Comparison of ENCODE assay signal across 11 cellular contexts in genomic region chr9:122144836-122145235, GRCh38. TPM values are rescaled to one million over a fixed set of nuclear protein-coding genes. Genes with fewer than 3 reads are reported as not detected.
DNase-seq lines count a peak whose midpoint lies in the region; ATAC-seq, FAIRE-seq and TF ChIP-seq lines count a peak whose summit lies in the region.
"Had no signal": no experiment of that assay in that cellular context is flagged by ENCODE, and none has a peak within 500 bp of the region (broad histone marks: within the 10 kb centered on the region; RNA-seq: fewer than 3 reads in every experiment).

No MANE protein-coding gene starts in this region.

- ATAC-seq in HepG2: peak; percentile 71
- no peak for ATAC-seq in HG02885 (IDR thresholded peaks at IDR 0.05; ENCODE audit: poor library complexity, unreplicated experiment)
- ATAC-seq: activated T-cell treated with anti-CD3 and anti-CD28 coated beads, Interleukin-2, amount 50 U/mL, for 4 hours had no signal

- TF ChIP-seq CTCF in KMS-11 (conservative IDR thresholded peaks at IDR 0.05; ENCODE audit: low read depth, low read length) (peak; percentile 49), brain microvascular endothelial cell (IDR thresholded peaks at IDR 0.05; ENCODE audit: low read depth, low read length, missing control alignments) (peak; percentile 70), HepG2 (CRISPR knock-in tag; IDR thresholded peaks at IDR 0.05) (peak; percentile 59)

- in situ Hi-C loops in G401 (cut with HindIII; ENCODE audit: low sequenced_read_pairs) (no loop called here), brain microvascular endothelial cell (cut with HindIII; ENCODE audit: low pct_ligation_motif_present, low sequenced_read_pairs) (no loop called here), HepG2 (cut with HindIII; ENCODE audit: extremely low pct_ligation_motif_present, low pct_unique_long_range_greater_than_20kb) (loop anchor here (5.0 kb wide), 1 partner anchor 57 kb away; no protein-coding TSS in a partner anchor), HAP-1 (cut with MboI; ENCODE audit: low sequenced_read_pairs) (no loop called here)

- peaks cover 7% of the 10 kb centered on the region; the same call in 1 of the 2 replicates for H3K79me2 ChIP-seq in KMS-11 (ENCODE audit: insufficient read depth, low read depth)
- H3K79me2 ChIP-seq in HepG2 (ENCODE audit: insufficient read depth, low read length): peaks cover 3% of the 10 kb centered on the region

- 94% methylated on average over 3 of the region's 3 CpGs for WGBS in HepG2 (ENCODE audit: low lambda C conversion rate)

- H3K9ac ChIP-seq in KMS-11: no peak overlapping the region
- H3K9ac ChIP-seq in HepG2 (ENCODE audit: insufficient read depth, low read depth, low read length): no peak overlapping the region

- CTCF ChIA-PET in HepG2 (lab: Yijun Ruan, JAX; ENCODE audit: low intra/inter-chr PET ratio, low total read pairs): interaction anchor here (1.2 kb wide), 1 partner anchor 19 kb away, joined by 5 read pairs; no protein-coding TSS in a partner anchor

- peak; percentile 35 for DNase-seq in G401 (ENCODE audit: low spot score)
- peak; percentile 12 for DNase-seq in brain microvascular endothelial cell
- peak; percentile 20 for DNase-seq in HepG2 (ENCODE audit: low spot score)
- no peak for DNase-seq in NCI-H748 treated with DMSO at 0.1 percent for 48 hours (lab: John Stamatoyannopoulos, UW)
- no peak for DNase-seq in HAP-1 (ENCODE audit: low spot score in 2 of 2)
- DNase-seq in GOT3 (lab: John Stamatoyannopoulos, UW): no peak
- DNase-seq: activated T-cell treated with anti-CD3 and anti-CD28 coated beads, Interleukin-2, amount 50 U/mL, for 4 hours; left cardiac atrium; T-helper 1 cell had no signal

- H2AFZ ChIP-seq in KMS-11 (ENCODE audit: low read depth) (no peak overlapping the region), HepG2 (ENCODE audit: low read length) (no peak overlapping the region)

- no peak for TF ChIP-seq POLR2A in HepG2 (IDR thresholded peaks at IDR 0.05; ENCODE audit: insufficient read depth in 1 of 2, low read depth in 2 of 2, low read length in 2 of 2)

- FAIRE-seq in HepG2 (lab: Jason Lieb, UNC): peak; percentile 18

- H3K9me3 ChIP-seq in HepG2 (ENCODE audit: low read length) (no peaks in the 10 kb centered on the region), HAP-1 (no peaks in the 10 kb centered on the region)

- H3K27me3 ChIP-seq in KMS-11 (ENCODE audit: insufficient read depth, low read depth) (no peaks in the 10 kb centered on the region), brain microvascular endothelial cell (replicated peaks) (no peaks in the 10 kb centered on the region), HepG2 (ENCODE audit: control insufficient read depth in 1 of 2, insufficient read depth in 2 of 2, low read length in 2 of 2) (no peaks in the 10 kb centered on the region), HAP-1 (ENCODE audit: low read depth) (no peaks in the 10 kb centered on the region)

- no peak overlapping the region for H3K4me2 ChIP-seq in KMS-11
- no peak overlapping the region for H3K4me2 ChIP-seq in HepG2 (ENCODE audit: low read depth, low read length)

- no peak overlapping the region for H3K27ac ChIP-seq in KMS-11
- no peak overlapping the region for H3K27ac ChIP-seq in brain microvascular endothelial cell
- no peak overlapping the region for H3K27ac ChIP-seq in HepG2 (ENCODE audit: extremely low read length, insufficient read depth, low read length)

- H3K4me1 ChIP-seq in KMS-11 (ENCODE audit: low read depth, poor library complexity, severe bottlenecking) (peaks cover 38% of the 10 kb centered on the region), HepG2 (ENCODE audit: insufficient read depth, low read length) (peaks cover 41% of the 10 kb centered on the region), HAP-1 (no peaks in the 10 kb centered on the region)

- no TSS peak for BruUV-seq in HepG2 (replicated peaks; lab: Mats Ljungman, UMichigan)

- no peak for TF ChIP-seq EP300 in HepG2 (IDR thresholded peaks at IDR 0.05; ENCODE audit: low read depth in 2 of 2, low read length in 2 of 2)
- TF ChIP-seq EP300 in HepG2 (CRISPR knock-in tag; IDR thresholded peaks at IDR 0.05; ENCODE audit: borderline replicate concordance): no peak

- POLR2A ChIA-PET in HepG2 (lab: Yijun Ruan, JAX): interaction anchor here (0.8 to 1.3 kb wide), 2 partner anchors 35 to 120 kb away, joined by 3 read pairs; partner anchors contain the start of genes MRRF and RBM18

- no peaks in the 10 kb centered on the region for H4K20me1 ChIP-seq in KMS-11 (ENCODE audit: insufficient read depth)
- no peaks in the 10 kb centered on the region for H4K20me1 ChIP-seq in HepG2 (ENCODE audit: insufficient read depth, low read length)

- H3K36me3 ChIP-seq in KMS-11 (ENCODE audit: insufficient read depth) (no peaks in the 10 kb centered on the region), brain microvascular endothelial cell (replicated peaks) (peaks cover 29% of the 10 kb centered on the region), HepG2 (replicated peaks in 1 of 2; ENCODE audit: control insufficient read depth in 1 of 2, insufficient read depth in 2 of 2, low read length in 2 of 2) (peaks cover 12 to 43% of the 10 kb centered on the region in 2 experiments), HAP-1 (replicated peaks) (peaks cover 46% of the 10 kb centered on the region)

- 0 out of 2 replicates have a peak, but pooled peaks have one; percentile 38 for TF ChIP-seq RAD21 in HepG2 (CRISPR knock-in tag; IDR thresholded peaks at IDR 0.05)

- intact Hi-C loops in HepG2 (cut with micrococcal nuclease; ENCODE audit: unreplicated experiment): loop anchor here (1.0 kb wide), 1 partner anchor 20 kb away; no protein-coding TSS in a partner anchor

- H3K4me3 ChIP-seq in KMS-11 (IDR thresholded peaks at IDR 0.05; ENCODE audit: insufficient read depth, low read depth, low read length) (no peak overlapping the region), brain microvascular endothelial cell (ENCODE audit: low read depth, low read length) (no peak overlapping the region), HepG2 (replicated peaks in 1 of 3; ENCODE audit: insufficient read depth in 1 of 3, low read depth in 2 of 3, low read length in 3 of 3) (no peak overlapping the region), HAP-1 (no peak overlapping the region)

RNA-seq across cellular contexts. Expression of gene NDUFA8, which starts 14.7 kb away (rescaled TPM):
- 76.1 and 107 TPM in 2 replicates for total RNA-seq in G401 (2014; rRNA removed; shearing (Covaris generic))
- total RNA-seq in HepG2 (2016; rRNA removed; fragmentation: Illumina TruSeq; extraction: Trizol): 71.7 and 112 TPM in 2 replicates
- 24.0 and 28.2 TPM in 2 replicates for total RNA-seq in HepG2 (2016; cell fraction: cytosol; rRNA removed; fragmentation: Illumina TruSeq; extraction: Trizol; ENCODE audit: low read depth)
- total RNA-seq in HepG2 (2016; cell fraction: insoluble cytoplasmic fraction; rRNA removed; fragmentation: Illumina TruSeq; extraction: Trizol): 77.1 and 98.9 TPM in 2 replicates
- total RNA-seq in HepG2 (2016; cell fraction: membrane; rRNA removed; fragmentation: Illumina TruSeq; extraction: Trizol): 33.8 and 34.5 TPM in 2 replicates
- total RNA-seq in HepG2 (2016; cell fraction: nucleus; rRNA removed; fragmentation: Illumina TruSeq; extraction: Trizol): 26.2 and 29.8 TPM in 2 replicates
- 57.7 and 68.6 TPM in 2 replicates for polyA plus RNA-seq in HepG2 (2011; rRNA removed)
- polyA plus RNA-seq in HepG2 (2011; cell fraction: cytosol; rRNA removed): 66.4 and 77.0 TPM in 2 replicates
- polyA plus RNA-seq in HepG2 (2011; cell fraction: nucleus; rRNA removed): 14.6 and 17.0 TPM in 2 replicates
- polyA plus RNA-seq in HepG2 (2012): 57.2 and 70.1 TPM in 2 replicates
- 37.6 and 46.4 TPM in 2 replicates for polyA plus RNA-seq in HepG2 (2016; cell fraction: cytosol; fragmentation: Illumina TruSeq; extraction: Trizol; ENCODE audit: low read depth)
- polyA plus RNA-seq in HepG2 (2016; cell fraction: insoluble cytoplasmic fraction; fragmentation: Illumina TruSeq; extraction: Trizol; ENCODE audit: low read depth): 144 and 158 TPM in 2 replicates
- polyA plus RNA-seq in HepG2 (2016; cell fraction: membrane; fragmentation: Illumina TruSeq; extraction: Trizol; ENCODE audit: low read depth): 38.1 and 41.4 TPM in 2 replicates
- 63.9 and 64.9 TPM in 2 replicates for polyA plus RNA-seq in HepG2 (2016; cell fraction: nucleus; fragmentation: Illumina TruSeq; extraction: Trizol; ENCODE audit: insufficient read depth, low read depth)
- polyA minus RNA-seq in HepG2 (2011; rRNA and poly(A)+ RNA removed; ENCODE audit: low replicate concordance): 32.8 and 96.4 TPM in 2 replicates
- 26.3 and 30.2 TPM in 2 replicates for polyA minus RNA-seq in HepG2 (2011; cell fraction: cytosol; rRNA and poly(A)+ RNA removed)
- 9.5 and 12.1 TPM in 2 replicates for polyA minus RNA-seq in HepG2 (2011; cell fraction: nucleus; rRNA and poly(A)+ RNA removed)

RNA-seq across cellular contexts. Expression of gene MORN5, which starts 14.9 kb away (rescaled TPM):
- not detected in 2 replicates for total RNA-seq in G401 (2014; rRNA removed; shearing (Covaris generic))
- not detected in 2 replicates for total RNA-seq in HepG2 (2016; rRNA removed; fragmentation: Illumina TruSeq; extraction: Trizol)
- not detected in 2 replicates for total RNA-seq in HepG2 (2016; cell fraction: cytosol; rRNA removed; fragmentation: Illumina TruSeq; extraction: Trizol; ENCODE audit: low read depth)
- not detected in 2 replicates for total RNA-seq in HepG2 (2016; cell fraction: insoluble cytoplasmic fraction; rRNA removed; fragmentation: Illumina TruSeq; extraction: Trizol)
- total RNA-seq in HepG2 (2016; cell fraction: membrane; rRNA removed; fragmentation: Illumina TruSeq; extraction: Trizol): not detected in 2 replicates
- not detected in 2 replicates for total RNA-seq in HepG2 (2016; cell fraction: nucleus; rRNA removed; fragmentation: Illumina TruSeq; extraction: Trizol)
- not detected in 2 replicates for polyA plus RNA-seq in HepG2 (2011; rRNA removed)
- polyA plus RNA-seq in HepG2 (2011; cell fraction: cytosol; rRNA removed): not detected in 2 replicates
- polyA plus RNA-seq in HepG2 (2011; cell fraction: nucleus; rRNA removed): not detected in 2 replicates
- not detected in 2 replicates for polyA plus RNA-seq in HepG2 (2012)
- polyA plus RNA-seq in HepG2 (2016; cell fraction: cytosol; fragmentation: Illumina TruSeq; extraction: Trizol; ENCODE audit: low read depth): not detected in 2 replicates
- not detected in 2 replicates for polyA plus RNA-seq in HepG2 (2016; cell fraction: insoluble cytoplasmic fraction; fragmentation: Illumina TruSeq; extraction: Trizol; ENCODE audit: low read depth)
- polyA plus RNA-seq in HepG2 (2016; cell fraction: membrane; fragmentation: Illumina TruSeq; extraction: Trizol; ENCODE audit: low read depth): not detected in 2 replicates
- polyA plus RNA-seq in HepG2 (2016; cell fraction: nucleus; fragmentation: Illumina TruSeq; extraction: Trizol; ENCODE audit: insufficient read depth, low read depth): not detected in 2 replicates
- not detected in 2 replicates for polyA minus RNA-seq in HepG2 (2011; rRNA and poly(A)+ RNA removed; ENCODE audit: low replicate concordance)
- polyA minus RNA-seq in HepG2 (2011; cell fraction: cytosol; rRNA and poly(A)+ RNA removed): not detected in 2 replicates
- not detected in 2 replicates for polyA minus RNA-seq in HepG2 (2011; cell fraction: nucleus; rRNA and poly(A)+ RNA removed)
- total RNA-seq: activated T-cell treated with anti-CD3 and anti-CD28 coated beads, Interleukin-2, amount 50 U/mL, for 4 hours; left cardiac atrium had no signal

RNA-seq across cellular contexts. Expression of gene TTLL11, which starts 51.7 kb away (rescaled TPM):
- total RNA-seq in G401 (2014; rRNA removed; shearing (Covaris generic)): 3.0 and 7.0 TPM in 2 replicates
- total RNA-seq in HepG2 (2016; rRNA removed; fragmentation: Illumina TruSeq; extraction: Trizol): 3.1 and 4.5 TPM in 2 replicates
- total RNA-seq in HepG2 (2016; cell fraction: cytosol; rRNA removed; fragmentation: Illumina TruSeq; extraction: Trizol; ENCODE audit: low read depth): 4.2 and 4.4 TPM in 2 replicates
- total RNA-seq in HepG2 (2016; cell fraction: insoluble cytoplasmic fraction; rRNA removed; fragmentation: Illumina TruSeq; extraction: Trizol): 3.2 and 4.0 TPM in 2 replicates
- total RNA-seq in HepG2 (2016; cell fraction: membrane; rRNA removed; fragmentation: Illumina TruSeq; extraction: Trizol): 8.0 and 8.2 TPM in 2 replicates
- 3.4 and 4.1 TPM in 2 replicates for total RNA-seq in HepG2 (2016; cell fraction: nucleus; rRNA removed; fragmentation: Illumina TruSeq; extraction: Trizol)
- polyA plus RNA-seq in HepG2 (2011; rRNA removed): 5.2 and 6.4 TPM in 2 replicates
- polyA plus RNA-seq in HepG2 (2011; cell fraction: cytosol; rRNA removed): 4.2 and 5.3 TPM in 2 replicates
- polyA plus RNA-seq in HepG2 (2011; cell fraction: nucleus; rRNA removed): 2.5 and 3.8 TPM in 2 replicates
- 3.5 and 4.2 TPM in 2 replicates for polyA plus RNA-seq in HepG2 (2012)
- 4.5 and 4.7 TPM in 2 replicates for polyA plus RNA-seq in HepG2 (2016; cell fraction: cytosol; fragmentation: Illumina TruSeq; extraction: Trizol; ENCODE audit: low read depth)
- 4.7 and 6.7 TPM in 2 replicates for polyA plus RNA-seq in HepG2 (2016; cell fraction: insoluble cytoplasmic fraction; fragmentation: Illumina TruSeq; extraction: Trizol; ENCODE audit: low read depth)
- 6.6 and 8.0 TPM in 2 replicates for polyA plus RNA-seq in HepG2 (2016; cell fraction: membrane; fragmentation: Illumina TruSeq; extraction: Trizol; ENCODE audit: low read depth)
- 4.7 and 5.7 TPM in 2 replicates for polyA plus RNA-seq in HepG2 (2016; cell fraction: nucleus; fragmentation: Illumina TruSeq; extraction: Trizol; ENCODE audit: insufficient read depth, low read depth)
- 3.5 and 6.7 TPM in 2 replicates for polyA minus RNA-seq in HepG2 (2011; rRNA and poly(A)+ RNA removed; ENCODE audit: low replicate concordance)
- 2.0 and 2.5 TPM in 2 replicates for polyA minus RNA-seq in HepG2 (2011; cell fraction: cytosol; rRNA and poly(A)+ RNA removed)
- polyA minus RNA-seq in HepG2 (2011; cell fraction: nucleus; rRNA and poly(A)+ RNA removed): 3.3 and 5.3 TPM in 2 replicates

Comparison
In these comparisons a context has a peak if more than half of its experiments do, and no peak if none do; other contexts are left out.
1. DNase-seq: peak in G401 (single experiment), brain microvascular endothelial cell (single experiment) and HepG2 (single experiment); none in NCI-H748 treated with DMSO at 0.1 percent for 48 hours (single experiment), HAP-1 (0 of 2) and GOT3 (single experiment).
2. Peak in every context shown above with its lines, with median percentiles within 50 percentile points of each other: CTCF ChIP-seq.